ENCODE assay signal across 26 cellular contexts in genomic region chr10:33363112-33363511, GRCh38. TPM values are rescaled to one million over a fixed set of nuclear protein-coding genes. Genes with fewer than 3 reads are reported as not detected.
DNase-seq lines count a peak whose midpoint lies in the region; ATAC-seq and TF ChIP-seq lines count a peak whose summit lies in the region.
"Had no signal": no experiment of that assay in that cellular context is flagged by ENCODE, and none has a peak within 500 bp of the region (broad histone marks: within the 10 kb centered on the region; RNA-seq: fewer than 3 reads in every experiment).

No MANE protein-coding gene starts in this region.

- no peak for ATAC-seq in gastrocnemius medialis
- ATAC-seq: CD8-positive, alpha-beta T cell; HepG2 had no signal

- peaks cover 7% of the 10 kb centered on the region for H3K4me1 ChIP-seq in fibroblast of lung (ENCODE audit: control insufficient read depth, extremely low read depth, insufficient read depth, low read length)
- no peaks in the 10 kb centered on the region for H3K4me1 ChIP-seq in gastrocnemius medialis

- no peaks in the 10 kb centered on the region for H3K27me3 ChIP-seq in fibroblast of lung (ENCODE audit: control insufficient read depth, insufficient read depth, low read length)
- no peaks in the 10 kb centered on the region for H3K27me3 ChIP-seq in gastrocnemius medialis

- no peak overlapping the region for H3K4me3 Mint-ChIP-seq in immature natural killer cell
- H3K4me3 Mint-ChIP-seq: CD8-positive, alpha-beta T cell; H9 had no signal

- intact Hi-C loops in gastrocnemius medialis (cut with DNase I; ENCODE audit: low total_unique reads) = no loop called here

- H3K4me1 Mint-ChIP-seq in immature natural killer cell = no peaks in the 10 kb centered on the region
- H3K4me1 Mint-ChIP-seq: H9 had no signal

- peaks cover 1 to 5% (median 2%) of the 10 kb centered on the region in 3 donors for H3K27me3 Mint-ChIP-seq in immature natural killer cell (ENCODE audit: low read depth in 3 of 3)

- peaks cover 0 to 7% (median 5%) of the 10 kb centered on the region in 6 donors for H3K9me3 Mint-ChIP-seq in immature natural killer cell

- H3K36me3 Mint-ChIP-seq in immature natural killer cell = peaks cover 0 to under 1% (median 0%) of the 10 kb centered on the region in 3 donors
- H3K36me3 Mint-ChIP-seq: CD8-positive, alpha-beta T cell had no signal

- in situ Hi-C loops in gastrocnemius medialis (cut with MboI; ENCODE audit: low sequenced_read_pairs in 4 of 4) = no loop called here

- TF ChIP-seq CTCF in fibroblast of lung (conservative IDR thresholded peaks at IDR 0.05 in 1 of 2, IDR thresholded peaks at IDR 0.05 in 1 of 2; ENCODE audit: low read depth in 1 of 2, low read length in 2 of 2) (no peak), gastrocnemius medialis (IDR thresholded peaks at IDR 0.05 in 4 of 5, conservative IDR thresholded peaks at IDR 0.05 in 1 of 5) (no peak)

- no peak overlapping the region for H3K27ac ChIP-seq in fibroblast of lung (ENCODE audit: insufficient read depth, low read length)
- H3K27ac ChIP-seq in gastrocnemius medialis = no peak overlapping the region
- H3K27ac ChIP-seq: SK-N-MC had no signal

- H3K36me3 ChIP-seq in fibroblast of lung (ENCODE audit: control insufficient read depth, insufficient read depth, low read length) = no peaks in the 10 kb centered on the region
- no peaks in the 10 kb centered on the region for H3K36me3 ChIP-seq in gastrocnemius medialis

- H3K27ac Mint-ChIP-seq in immature natural killer cell = no peak overlapping the region
- H3K27ac Mint-ChIP-seq: CD8-positive, alpha-beta T cell; H9 had no signal

- no peak overlapping the region for H3K4me3 ChIP-seq in fibroblast of lung (replicated peaks in 1 of 4; ENCODE audit: control extremely low read depth in 1 of 4, insufficient read depth in 1 of 4, low read depth in 3 of 4, low read length in 4 of 4)
- H3K4me3 ChIP-seq in gastrocnemius medialis = no peak overlapping the region
- H3K4me3 ChIP-seq: SK-N-MC had no signal

- H4K20me1 ChIP-seq in fibroblast of lung (ENCODE audit: control insufficient read depth, extremely low read depth, insufficient read depth, low read length) = no peaks in the 10 kb centered on the region

- no peaks in the 10 kb centered on the region for H3K79me2 ChIP-seq in fibroblast of lung (ENCODE audit: control insufficient read depth, insufficient read depth, low read length)

- DNase-seq in SIG-M5 treated with dmso at 0.1 percent for 504 hours (lab: John Stamatoyannopoulos, UW; ENCODE audit: unreplicated experiment) = peak; percentile 1
- DNase-seq in SIG-M5 (lab: John Stamatoyannopoulos, UW) = no peak
- peak; percentile 40 for DNase-seq in RPMI7951 (ENCODE audit: low read depth)
- DNase-seq in fibroblast of lung (ENCODE audit: low read depth in 2 of 2) = peak in 1 of 2 donors; percentile 53
- no peak for DNase-seq in gastrocnemius medialis
- no peak for DNase-seq in activated CD8-positive, alpha-beta memory T cell treated with anti-CD3 and anti-CD28 coated beads, Interleukin-2, amount 50 U/mL, for 4 hours
- DNase-seq in immature natural killer cell = no peak
- DNase-seq: 8988T; AML-193; C1 segment of cervical spinal cord; CD8-positive, alpha-beta T cell; DND-41; GDM1; H9; KBM-7; MV-4-11; NCI-H1694; NCI-H2081; NCI-H2171; NCI-H345; NCI-H524; NCI-H82; Right ventricle myocardium superior; SW 1271 had no signal

- no peak overlapping the region for H3K9ac ChIP-seq in fibroblast of lung (ENCODE audit: insufficient read depth, low read length)

- no peak for TF ChIP-seq POLR2A in gastrocnemius medialis (IDR thresholded peaks at IDR 0.05)

- no peak overlapping the region for H3K4me2 ChIP-seq in fibroblast of lung (ENCODE audit: extremely low read depth, insufficient read depth, low read length)

- H3K9me3 ChIP-seq in fibroblast of lung (ENCODE audit: control insufficient read depth, insufficient read depth, low read depth, low read length) = no peaks in the 10 kb centered on the region
- H3K9me3 ChIP-seq in gastrocnemius medialis = no peaks in the 10 kb centered on the region

- peak overlapping the region; percentile 20 for H2AFZ ChIP-seq in fibroblast of lung (ENCODE audit: low read length)

RNA-seq across cellular contexts. Expression of gene NRP1, which starts 28.6 kb away (rescaled TPM):
- total RNA-seq in RPMI7951 (2014; rRNA removed; shearing (Covaris generic)) = 308 and 390 TPM in 2 replicates
- total RNA-seq in fibroblast of lung (362 and 373 TPM in 2 replicates), gastrocnemius medialis (10 to 100 TPM; 20.4 to 29.0 (median 22.1) TPM)
- polyA plus RNA-seq in fibroblast of lung (187 and 307 TPM in 2 replicates), immature natural killer cell (1 to 10 TPM in 1 of 3 donors, under 1 TPM in 2; 0.15 to 1.2 (median 0.65) TPM)
- 195 and 285 TPM in 2 replicates for polyA plus RNA-seq in fibroblast of lung (2012)
- polyA minus RNA-seq in fibroblast of lung (ENCODE audit: low replicate concordance) = 203 and 273 TPM in 2 replicates
- total RNA-seq: CD8-positive, alpha-beta T cell had no signal

Comparison
In these comparisons a context has a peak if more than half of its experiments do, and no peak if none do; other contexts are left out.
1. DNase-seq: peak in SIG-M5 treated with dmso at 0.1 percent for 504 hours (single experiment) and RPMI7951 (single experiment); none in SIG-M5 (single experiment), gastrocnemius medialis (0 of 2), activated CD8-positive, alpha-beta memory T cell treated with anti-CD3 and anti-CD28 coated beads, Interleukin-2, amount 50 U/mL, for 4 hours (single experiment) and immature natural killer cell (0 of 3).
2. RNA of gene NRP1, which starts 28.6 kb away (total RNA-seq): 308 to 390 TPM in RPMI7951 and 362 to 373 TPM in fibroblast of lung; 20.4 to 29.0 TPM in gastrocnemius medialis; every median in the first group is over 10 times any median in the second.